In genomic region chr1:99170516-99170915, GRCh38 we compare ENCODE assay signal across 12 cellular contexts.
DNase-seq lines count a peak whose midpoint lies in the region; ATAC-seq, FAIRE-seq and TF ChIP-seq lines count a peak whose summit lies in the region.
"Had no signal": no experiment of that assay in that cellular context is flagged by ENCODE, and none has a peak within 500 bp of the region (broad histone marks: within the 10 kb centered on the region; RNA-seq: fewer than 3 reads in every experiment).

No MANE protein-coding gene starts in this region.

- H3K9me2 ChIP-seq in OCI-LY7 (ENCODE audit: insufficient read depth, low read length) = no peaks in the 10 kb centered on the region

- intact Hi-C loops in OCI-LY7 (cut with micrococcal nuclease; ENCODE audit: unreplicated experiment) = no loop called here

- POLR2A ChIA-PET in OCI-LY7 (lab: Charles Lee) = no interaction called here

- no peaks in the 10 kb centered on the region for H4K20me1 ChIP-seq in OCI-LY7 (ENCODE audit: insufficient read depth, low read length)

- no TSS peak for BruUV-seq in OCI-LY7 (replicated peaks; lab: Mats Ljungman, UMichigan)

- no peak for TF ChIP-seq POLR2A in Peyer's patch (IDR thresholded peaks at IDR 0.05)

- no peak for FAIRE-seq in HTR-8/SVneo (lab: Jason Lieb, UNC)

- TF ChIP-seq CTCF in epithelial cell of esophagus (IDR thresholded peaks at IDR 0.05; ENCODE audit: insufficient read depth, low read depth, low read length, missing control alignments) = no peak
- no peak for TF ChIP-seq CTCF in OCI-LY7 (conservative IDR thresholded peaks at IDR 0.05; ENCODE audit: low read length)
- TF ChIP-seq CTCF in Peyer's patch (IDR thresholded peaks at IDR 0.05) = no peak

- no peak overlapping the region for H2AFZ ChIP-seq in OCI-LY7 (ENCODE audit: low read length)

- no peak overlapping the region for H3K4me3 ChIP-seq in epithelial cell of esophagus (ENCODE audit: low read length)
- no peak overlapping the region for H3K4me3 ChIP-seq in OCI-LY7 (ENCODE audit: low read depth, low read length, poor library complexity, severe bottlenecking)
- H3K4me3 ChIP-seq in Peyer's patch = no peak overlapping the region

- H3K4me1 ChIP-seq in OCI-LY7 (ENCODE audit: insufficient read depth, low read length, poor library complexity, severe bottlenecking) (no peaks in the 10 kb centered on the region), Peyer's patch (no peaks in the 10 kb centered on the region)

- H3K27ac ChIP-seq in OCI-LY7 (ENCODE audit: low read depth, low read length, poor library complexity, severe bottlenecking) (no peak overlapping the region), Peyer's patch (no peak overlapping the region)
- H3K27ac ChIP-seq: HL-60 had no signal

- CTCF ChIA-PET in OCI-LY7 (lab: Charles Lee; ENCODE audit: unreplicated experiment) = no interaction called here

- H3K4me2 ChIP-seq in OCI-LY7 (ENCODE audit: low read length) = no peak overlapping the region

- H3K79me2 ChIP-seq in OCI-LY7 (ENCODE audit: insufficient read depth, low read depth, low read length) = no peaks in the 10 kb centered on the region

- DNase-seq in activated CD4-positive, CD25-positive, alpha-beta regulatory T cell treated with anti-CD3 and anti-CD28 coated beads, Interleukin-2, amount 50 U/mL, for 72 hours = no peak
- DNase-seq in HTR-8/SVneo (ENCODE audit: insufficient read length, low spot score) (peak; percentile 2), epithelial cell of esophagus (ENCODE audit: low read depth) (peak; percentile 61), OCI-LY7 (ENCODE audit: low spot score) (no peak), Peyer's patch (no peak)
- no peak for DNase-seq in stimulated activated naive CD8-positive, alpha-beta T cell treated with anti-CD3 and anti-CD28 coated beads, Interleukin-15, Interleukin-2, amounts not matched to agents 100 U/mL and 50 U/mL, for 24 hours
- no peak for DNase-seq in central memory CD4-positive, alpha-beta T cell
- DNase-seq: NCI-H345, right cardiac atrium had no signal

- no peaks in the 10 kb centered on the region for H3K27me3 ChIP-seq in Peyer's patch

- ATAC-seq in activated CD4-positive, CD25-positive, alpha-beta regulatory T cell treated with anti-CD3 and anti-CD28 coated beads, Interleukin-2, amount 50 U/mL, for 24 hours = peak; percentile 28 to 67
- ATAC-seq in stimulated activated naive CD8-positive, alpha-beta T cell treated with anti-CD3 and anti-CD28 coated beads, Interleukin-15, Interleukin-2, amounts not matched to agents 100 U/mL and 50 U/mL, for 24 hours = peak; percentile 61
- ATAC-seq: right cardiac atrium, Right ventricle myocardium inferior had no signal

- H3K9me3 ChIP-seq in OCI-LY7 (ENCODE audit: low read length) (no peaks in the 10 kb centered on the region), Peyer's patch (no peaks in the 10 kb centered on the region)

- H3K36me3 ChIP-seq in OCI-LY7 (ENCODE audit: insufficient read depth, low read length) (no peaks in the 10 kb centered on the region), Peyer's patch (no peaks in the 10 kb centered on the region)

Comparison
In these comparisons a context has a peak if more than half of its experiments do, and no peak if none do; other contexts are left out.
1. DNase-seq: peak in HTR-8/SVneo (single experiment) and epithelial cell of esophagus (single experiment); none in activated CD4-positive, CD25-positive, alpha-beta regulatory T cell treated with anti-CD3 and anti-CD28 coated beads, Interleukin-2, amount 50 U/mL, for 72 hours (single experiment), stimulated activated naive CD8-positive, alpha-beta T cell treated with anti-CD3 and anti-CD28 coated beads, Interleukin-15, Interleukin-2, amounts not matched to agents 100 U/mL and 50 U/mL, for 24 hours (single experiment), central memory CD4-positive, alpha-beta T cell (single experiment), OCI-LY7 (single experiment) and Peyer's patch (0 of 3).